Comparison of ENCODE assay signal across 14 cellular contexts in genomic region chr16:19872179-19872863, GRCh38. TPM values are rescaled to one million over a fixed set of nuclear protein-coding genes. Genes with fewer than 3 reads are reported as not detected.
"Had no signal": no experiment of that assay in that cellular context is flagged by ENCODE, and none has a peak within 500 bp of the region (broad histone marks: within the 10 kb centered on the region; RNA-seq: fewer than 3 reads in every experiment).

No MANE protein-coding gene starts in this region.

- H3K36me3 Mint-ChIP-seq: activated naive CD8-positive, alpha-beta T cell treated with anti-CD3 and anti-CD28 coated beads for 36 hours; natural killer cell treated with Interleukin-12 subunit alpha and Interleukin-12 subunit beta and Interleukin-15 and Interleukin-18, amount 100 ng/mL, for 72 hours had no signal

- ATAC-seq: activated T-cell treated with anti-CD3 and anti-CD28 coated beads, Interleukin-2, amount 50 U/mL, for 72 hours; gastroesophageal sphincter; left cardiac atrium; natural killer cell treated with Interleukin-12 subunit alpha and Interleukin-12 subunit beta and Interleukin-15 and Interleukin-18, amount 100 ng/mL, for 72 hours had no signal

- H3K9me3 Mint-ChIP-seq: activated CD4-positive, alpha-beta memory T cell treated with anti-CD3 and anti-CD28 coated beads, Interleukin-2, amount 10 ng/mL, durations not matched to agents 7 days and 5 days; activated naive CD8-positive, alpha-beta T cell treated with anti-CD3 and anti-CD28 coated beads for 36 hours; activated T-cell treated with anti-CD3 and anti-CD28 coated beads, Interleukin-2, amount 50 U/mL, for 72 hours; natural killer cell treated with Interleukin-12 subunit alpha and Interleukin-12 subunit beta and Interleukin-15 and Interleukin-18, amount 100 ng/mL, for 72 hours had no signal

- DNase-seq: activated CD4-positive, alpha-beta memory T cell treated with anti-CD3 and anti-CD28 coated beads, Interleukin-2, amount 10 ng/mL, durations not matched to agents 7 days and 5 days; activated gamma-delta T cell treated with Interleukin-2 at 50 U/mL for 16 hours; activated naive CD8-positive, alpha-beta T cell treated with anti-CD3 and anti-CD28 coated beads for 36 hours; activated T-cell treated with anti-CD3 and anti-CD28 coated beads, Interleukin-2, amount 50 U/mL, for 72 hours; colonic mucosa; effector CD8-positive, alpha-beta T cell; left cardiac atrium; small intestine; T-helper 9 cell; transverse colon had no signal

- H3K9me3 ChIP-seq: colonic mucosa, gastroesophageal sphincter, transverse colon had no signal

- H3K4me3 ChIP-seq: colonic mucosa, gastroesophageal sphincter, lung, transverse colon had no signal

- H3K27ac ChIP-seq: colonic mucosa, gastroesophageal sphincter, transverse colon, VCaP had no signal

- H3K27me3 ChIP-seq: colonic mucosa, gastroesophageal sphincter, transverse colon had no signal

- H3K4me1 ChIP-seq: colonic mucosa, gastroesophageal sphincter, transverse colon had no signal

- H3K36me3 ChIP-seq: colonic mucosa, transverse colon had no signal

- H3K4me3 Mint-ChIP-seq: activated CD4-positive, alpha-beta memory T cell treated with anti-CD3 and anti-CD28 coated beads, Interleukin-2, amount 10 ng/mL, durations not matched to agents 7 days and 5 days; activated naive CD8-positive, alpha-beta T cell treated with anti-CD3 and anti-CD28 coated beads for 36 hours; activated T-cell treated with anti-CD3 and anti-CD28 coated beads, Interleukin-2, amount 50 U/mL, for 72 hours; natural killer cell treated with Interleukin-12 subunit alpha and Interleukin-12 subunit beta and Interleukin-15 and Interleukin-18, amount 100 ng/mL, for 72 hours had no signal

- H3K27ac Mint-ChIP-seq: activated CD4-positive, alpha-beta memory T cell treated with anti-CD3 and anti-CD28 coated beads, Interleukin-2, amount 10 ng/mL, durations not matched to agents 7 days and 5 days; activated naive CD8-positive, alpha-beta T cell treated with anti-CD3 and anti-CD28 coated beads for 36 hours; activated T-cell treated with anti-CD3 and anti-CD28 coated beads, Interleukin-2, amount 50 U/mL, for 72 hours; natural killer cell treated with Interleukin-12 subunit alpha and Interleukin-12 subunit beta and Interleukin-15 and Interleukin-18, amount 100 ng/mL, for 72 hours had no signal

- H3K4me1 Mint-ChIP-seq: activated CD4-positive, alpha-beta memory T cell treated with anti-CD3 and anti-CD28 coated beads, Interleukin-2, amount 10 ng/mL, durations not matched to agents 7 days and 5 days; activated naive CD8-positive, alpha-beta T cell treated with anti-CD3 and anti-CD28 coated beads for 36 hours had no signal

RNA-seq across cellular contexts. Expression of gene GPRC5B, which starts 12.3 kb away (rescaled TPM):
- total RNA-seq: natural killer cell treated with Interleukin-12 subunit alpha and Interleukin-12 subunit beta and Interleukin-15 and Interleukin-18, amount 100 ng/mL, for 72 hours had no signal
